ENCODE assay signal across 9 cellular contexts in genomic region chr2:67733517-67733916, GRCh38.
DNase-seq lines count a peak whose midpoint lies in the region; TF ChIP-seq lines count a peak whose summit lies in the region.
"Had no signal": no experiment of that assay in that cellular context is flagged by ENCODE, and none has a peak within 500 bp of the region (broad histone marks: within the 10 kb centered on the region; RNA-seq: fewer than 3 reads in every experiment).

No MANE protein-coding gene starts in this region.

- H3K4me3 ChIP-seq in osteoblast (ENCODE audit: insufficient read depth, low read length) = no peak overlapping the region

- H3K4me3 Mint-ChIP-seq in activated naive CD4-positive, alpha-beta T cell treated with anti-CD3 and anti-CD28 coated beads for 36 hours = no peak overlapping the region
- no peak overlapping the region for H3K4me3 Mint-ChIP-seq in activated naive CD8-positive, alpha-beta T cell treated with anti-CD3 and anti-CD28 coated beads for 36 hours
- H3K4me3 Mint-ChIP-seq: activated naive CD4-positive, alpha-beta T cell treated with anti-CD3 and anti-CD28 coated beads, Interleukin-2, amount 50 U/mL, for 24 hours had no signal

- peak; percentile 16 for DNase-seq in activated naive CD4-positive, alpha-beta T cell treated with anti-CD3 and anti-CD28 coated beads for 36 hours
- DNase-seq in activated naive CD4-positive, alpha-beta T cell (lab: John Stamatoyannopoulos, UW) = no peak
- peak; percentile 43 for DNase-seq in LHCN-M2 (ENCODE audit: low read depth)
- peak; percentile 73 for DNase-seq in dermis blood vessel endothelial cell
- no peak for DNase-seq in osteoblast (ENCODE audit: insufficient read length, low spot score, missing footprints)
- DNase-seq in activated naive CD8-positive, alpha-beta T cell treated with anti-CD3 and anti-CD28 coated beads for 36 hours = no peak
- DNase-seq in stimulated activated CD4-positive, alpha-beta T cell treated with anti-CD3 and anti-CD28 coated beads, Interleukin-4, amount 100 ng/mL, for 4 hours = no peak
- DNase-seq in NCI-H1930 (lab: John Stamatoyannopoulos, UW) = no peak

- no peaks in the 10 kb centered on the region for H3K27me3 Mint-ChIP-seq in activated naive CD4-positive, alpha-beta T cell treated with anti-CD3 and anti-CD28 coated beads for 36 hours (ENCODE audit: low read depth)
- H3K27me3 Mint-ChIP-seq in activated naive CD8-positive, alpha-beta T cell treated with anti-CD3 and anti-CD28 coated beads for 36 hours = no peaks in the 10 kb centered on the region

- intact Hi-C loops in activated naive CD4-positive, alpha-beta T cell treated with anti-CD3 and anti-CD28 coated beads for 36 hours (cut with micrococcal nuclease) = loop anchor here (1.0 kb wide), 1 partner anchor 298 kb away; no protein-coding TSS in a partner anchor

- peaks cover 10% of the 10 kb centered on the region for H3K27me3 ChIP-seq in osteoblast (ENCODE audit: insufficient read depth, low read length)

- peak overlapping the region; percentile 45 for H2AFZ ChIP-seq in osteoblast (ENCODE audit: low read length)

- peak; percentile 65 for TF ChIP-seq CTCF in osteoblast (IDR thresholded peaks at IDR 0.05; ENCODE audit: extremely low read depth, low read depth, low read length)

- no peak overlapping the region for H3K27ac ChIP-seq in osteoblast (ENCODE audit: low read depth, low read length)

- no peaks in the 10 kb centered on the region for H3K36me3 ChIP-seq in osteoblast (ENCODE audit: insufficient read depth, low read length)

- H3K4me1 Mint-ChIP-seq in activated naive CD4-positive, alpha-beta T cell treated with anti-CD3 and anti-CD28 coated beads for 36 hours (ENCODE audit: low read depth) = no peaks in the 10 kb centered on the region
- H3K4me1 Mint-ChIP-seq in activated naive CD8-positive, alpha-beta T cell treated with anti-CD3 and anti-CD28 coated beads for 36 hours = no peaks in the 10 kb centered on the region
- H3K4me1 Mint-ChIP-seq: activated naive CD4-positive, alpha-beta T cell treated with anti-CD3 and anti-CD28 coated beads, Interleukin-2, amount 50 U/mL, for 24 hours had no signal

- CTCF ChIA-PET in activated naive CD4-positive, alpha-beta T cell treated with anti-CD3 and anti-CD28 coated beads for 36 hours (lab: Charles Lee) = interaction anchor here (1.4 kb wide), 1 partner anchor 24 kb away, joined by 3 read pairs; no protein-coding TSS in a partner anchor

- H3K27ac Mint-ChIP-seq in activated naive CD4-positive, alpha-beta T cell treated with anti-CD3 and anti-CD28 coated beads for 36 hours = no peak overlapping the region
- no peak overlapping the region for H3K27ac Mint-ChIP-seq in activated naive CD8-positive, alpha-beta T cell treated with anti-CD3 and anti-CD28 coated beads for 36 hours
- H3K27ac Mint-ChIP-seq: activated naive CD4-positive, alpha-beta T cell treated with anti-CD3 and anti-CD28 coated beads, Interleukin-2, amount 50 U/mL, for 24 hours had no signal

- no peaks in the 10 kb centered on the region for H3K4me1 ChIP-seq in osteoblast (ENCODE audit: insufficient read depth, low read length)

- H4K20me1 ChIP-seq in osteoblast (ENCODE audit: insufficient read depth, low read length) = no peaks in the 10 kb centered on the region

- peak overlapping the region; percentile 30 for H3K4me2 ChIP-seq in osteoblast (ENCODE audit: insufficient read depth, low read length)

- no peaks in the 10 kb centered on the region for H3K79me2 ChIP-seq in osteoblast (ENCODE audit: insufficient read depth, low read length)

- no peaks in the 10 kb centered on the region for H3K36me3 Mint-ChIP-seq in activated naive CD4-positive, alpha-beta T cell treated with anti-CD3 and anti-CD28 coated beads for 36 hours (ENCODE audit: low read depth)
- no peaks in the 10 kb centered on the region for H3K36me3 Mint-ChIP-seq in activated naive CD8-positive, alpha-beta T cell treated with anti-CD3 and anti-CD28 coated beads for 36 hours
- H3K36me3 Mint-ChIP-seq: activated naive CD4-positive, alpha-beta T cell treated with anti-CD3 and anti-CD28 coated beads, Interleukin-2, amount 50 U/mL, for 24 hours had no signal

- H3K9me3 ChIP-seq in osteoblast (ENCODE audit: low read depth, low read length) = no peaks in the 10 kb centered on the region

- H3K9me3 Mint-ChIP-seq in activated naive CD4-positive, alpha-beta T cell treated with anti-CD3 and anti-CD28 coated beads for 36 hours = peaks cover 2% of the 10 kb centered on the region
- H3K9me3 Mint-ChIP-seq in activated naive CD8-positive, alpha-beta T cell treated with anti-CD3 and anti-CD28 coated beads for 36 hours = no peaks in the 10 kb centered on the region

Comparison
In these comparisons a context has a peak if more than half of its experiments do, and no peak if none do; other contexts are left out.
1. DNase-seq: peak in activated naive CD4-positive, alpha-beta T cell treated with anti-CD3 and anti-CD28 coated beads for 36 hours (single experiment), LHCN-M2 (single experiment) and dermis blood vessel endothelial cell (single experiment); none in activated naive CD4-positive, alpha-beta T cell (0 of 4), osteoblast (single experiment), activated naive CD8-positive, alpha-beta T cell treated with anti-CD3 and anti-CD28 coated beads for 36 hours (single experiment), stimulated activated CD4-positive, alpha-beta T cell treated with anti-CD3 and anti-CD28 coated beads, Interleukin-4, amount 100 ng/mL, for 4 hours (0 of 2) and NCI-H1930 (0 of 2).